1 cellular context compared by ENCODE assay signal in the genomic region with DNA sequence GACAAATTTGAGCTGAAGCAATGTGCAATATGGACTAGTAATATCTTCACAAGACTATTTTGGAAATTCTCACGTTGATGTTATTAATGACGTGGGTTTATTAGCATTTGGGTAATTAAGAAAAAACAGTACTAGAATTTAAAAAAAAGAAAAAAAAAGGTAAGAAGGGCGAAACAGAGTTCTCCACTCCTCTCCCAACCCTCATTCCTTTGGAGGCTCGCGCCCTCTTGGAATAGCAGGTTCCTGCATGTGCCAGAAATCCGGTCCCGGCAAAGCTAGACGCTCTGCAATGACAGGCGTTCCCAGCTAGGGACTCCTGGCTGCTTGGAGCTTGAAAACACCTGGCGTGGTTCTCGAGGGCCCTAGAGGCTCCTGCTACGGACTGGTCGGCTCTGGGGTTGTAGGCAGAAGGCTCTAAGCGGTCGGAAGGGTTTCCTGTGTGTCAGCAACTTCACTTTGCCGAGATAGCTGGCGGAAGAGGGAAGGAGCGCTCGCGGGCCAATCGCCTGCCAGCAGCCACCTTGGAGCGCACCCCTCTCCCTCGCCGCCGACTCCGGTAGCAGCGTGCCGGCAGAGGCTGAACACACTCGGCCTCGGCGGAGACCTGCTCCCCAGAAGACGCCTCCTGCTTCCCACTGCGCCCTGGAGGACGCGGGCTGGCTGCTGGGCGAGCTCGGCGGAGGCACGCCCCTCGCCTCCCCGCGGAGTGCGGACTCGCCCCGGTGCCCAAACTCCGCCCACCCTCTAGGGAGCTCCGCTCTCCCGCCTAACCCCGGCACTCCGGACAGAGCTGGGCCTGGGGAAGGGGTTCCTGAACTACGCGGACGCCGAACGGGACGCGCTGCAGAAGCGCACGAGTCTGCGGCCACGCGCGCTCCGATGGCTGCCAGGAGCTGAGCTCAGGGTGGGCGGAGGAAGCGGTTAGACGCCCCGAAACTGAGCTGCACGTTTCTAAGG.
A peak's percentile ranks its signal among the peaks of the same experiment; 100 is the strongest.
TF ChIP-seq lines count a peak whose summit lies in the region.

TSS of gene P2RY1 (plus strand) at position 778 of the 957 bp plus-strand sequence. CDS start 652 bp downstream, outside the sequence.

TF ChIP-seq in HEK293, 187 proteins besides CTCF, POLR2A, EP300 and RAD21 (continued from another document and continues in another):
- TF ChIP-seq, protein P1, sequence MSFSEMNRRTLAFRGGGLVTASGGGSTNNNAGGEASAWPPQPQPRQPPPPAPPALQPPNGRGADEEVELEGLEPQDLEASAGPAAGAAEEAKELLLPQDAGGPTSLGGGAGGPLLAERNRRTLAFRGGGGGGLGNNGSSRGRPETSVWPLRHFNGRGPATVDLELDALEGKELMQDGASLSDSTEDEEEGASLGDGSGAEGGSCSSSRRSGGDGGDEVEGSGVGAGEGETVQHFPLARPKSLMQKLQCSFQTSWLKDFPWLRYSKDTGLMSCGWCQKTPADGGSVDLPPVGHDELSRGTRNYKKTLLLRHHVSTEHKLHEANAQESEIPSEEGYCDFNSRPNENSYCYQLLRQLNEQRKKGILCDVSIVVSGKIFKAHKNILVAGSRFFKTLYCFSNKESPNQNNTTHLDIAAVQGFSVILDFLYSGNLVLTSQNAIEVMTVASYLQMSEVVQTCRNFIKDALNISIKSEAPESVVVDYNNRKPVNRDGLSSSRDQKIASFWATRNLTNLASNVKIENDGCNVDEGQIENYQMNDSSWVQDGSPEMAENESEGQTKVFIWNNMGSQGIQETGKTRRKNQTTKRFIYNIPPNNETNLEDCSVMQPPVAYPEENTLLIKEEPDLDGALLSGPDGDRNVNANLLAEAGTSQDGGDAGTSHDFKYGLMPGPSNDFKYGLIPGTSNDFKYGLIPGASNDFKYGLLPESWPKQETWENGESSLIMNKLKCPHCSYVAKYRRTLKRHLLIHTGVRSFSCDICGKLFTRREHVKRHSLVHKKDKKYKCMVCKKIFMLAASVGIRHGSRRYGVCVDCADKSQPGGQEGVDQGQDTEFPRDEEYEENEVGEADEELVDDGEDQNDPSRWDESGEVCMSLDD (tag by site-specific recombination; IDR thresholded peaks at IDR 0.05): peak; percentile 52; the same call in 1 of the 2 replicates
- peak; percentile 90 for TF ChIP-seq TRIM28 (IDR thresholded peaks at IDR 0.05; ENCODE audit: borderline replicate concordance, low read length)
- TF ChIP-seq, protein P2, sequence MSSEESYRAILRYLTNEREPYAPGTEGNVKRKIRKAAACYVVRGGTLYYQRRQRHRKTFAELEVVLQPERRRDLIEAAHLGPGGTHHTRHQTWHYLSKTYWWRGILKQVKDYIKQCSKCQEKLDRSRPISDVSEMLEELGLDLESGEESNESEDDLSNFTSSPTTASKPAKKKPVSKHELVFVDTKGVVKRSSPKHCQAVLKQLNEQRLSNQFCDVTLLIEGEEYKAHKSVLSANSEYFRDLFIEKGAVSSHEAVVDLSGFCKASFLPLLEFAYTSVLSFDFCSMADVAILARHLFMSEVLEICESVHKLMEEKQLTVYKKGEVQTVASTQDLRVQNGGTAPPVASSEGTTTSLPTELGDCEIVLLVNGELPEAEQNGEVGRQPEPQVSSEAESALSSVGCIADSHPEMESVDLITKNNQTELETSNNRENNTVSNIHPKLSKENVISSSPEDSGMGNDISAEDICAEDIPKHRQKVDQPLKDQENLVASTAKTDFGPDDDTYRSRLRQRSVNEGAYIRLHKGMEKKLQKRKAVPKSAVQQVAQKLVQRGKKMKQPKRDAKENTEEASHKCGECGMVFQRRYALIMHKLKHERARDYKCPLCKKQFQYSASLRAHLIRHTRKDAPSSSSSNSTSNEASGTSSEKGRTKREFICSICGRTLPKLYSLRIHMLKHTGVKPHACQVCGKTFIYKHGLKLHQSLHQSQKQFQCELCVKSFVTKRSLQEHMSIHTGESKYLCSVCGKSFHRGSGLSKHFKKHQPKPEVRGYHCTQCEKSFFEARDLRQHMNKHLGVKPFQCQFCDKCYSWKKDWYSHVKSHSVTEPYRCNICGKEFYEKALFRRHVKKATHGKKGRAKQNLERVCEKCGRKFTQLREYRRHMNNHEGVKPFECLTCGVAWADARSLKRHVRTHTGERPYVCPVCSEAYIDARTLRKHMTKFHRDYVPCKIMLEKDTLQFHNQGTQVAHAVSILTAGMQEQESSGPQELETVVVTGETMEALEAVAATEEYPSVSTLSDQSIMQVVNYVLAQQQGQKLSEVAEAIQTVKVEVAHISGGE (tag by site-specific recombination; conservative IDR thresholded peaks at IDR 0.05; ENCODE audit: low read depth): peak; percentile 27
- no peak for TF ChIP-seq FEZF1 (tag by site-specific recombination; IDR thresholded peaks at IDR 0.05)
- peak; percentile 59; the same call in 1 of the 2 replicates for TF ChIP-seq ZNF18 (tag by site-specific recombination; IDR thresholded peaks at IDR 0.05)
- peak; percentile 51 for TF ChIP-seq ZSCAN30 (tag by site-specific recombination; IDR thresholded peaks at IDR 0.05)
- no peak for TF ChIP-seq ZNF19 (tag by site-specific recombination; IDR thresholded peaks at IDR 0.05; ENCODE audit: low read depth)
- TF ChIP-seq, protein P3, sequence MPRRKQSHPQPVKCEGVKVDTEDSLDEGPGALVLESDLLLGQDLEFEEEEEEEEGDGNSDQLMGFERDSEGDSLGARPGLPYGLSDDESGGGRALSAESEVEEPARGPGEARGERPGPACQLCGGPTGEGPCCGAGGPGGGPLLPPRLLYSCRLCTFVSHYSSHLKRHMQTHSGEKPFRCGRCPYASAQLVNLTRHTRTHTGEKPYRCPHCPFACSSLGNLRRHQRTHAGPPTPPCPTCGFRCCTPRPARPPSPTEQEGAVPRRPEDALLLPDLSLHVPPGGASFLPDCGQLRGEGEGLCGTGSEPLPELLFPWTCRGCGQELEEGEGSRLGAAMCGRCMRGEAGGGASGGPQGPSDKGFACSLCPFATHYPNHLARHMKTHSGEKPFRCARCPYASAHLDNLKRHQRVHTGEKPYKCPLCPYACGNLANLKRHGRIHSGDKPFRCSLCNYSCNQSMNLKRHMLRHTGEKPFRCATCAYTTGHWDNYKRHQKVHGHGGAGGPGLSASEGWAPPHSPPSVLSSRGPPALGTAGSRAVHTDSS (tag by site-specific recombination; IDR thresholded peaks at IDR 0.05): no peak
- peak; percentile 47; the same call in 1 of the 2 replicates for TF ChIP-seq ZEB2 (tag by site-specific recombination; IDR thresholded peaks at IDR 0.05)
- no peak for TF ChIP-seq SCRT1 (tag by site-specific recombination; IDR thresholded peaks at IDR 0.05; ENCODE audit: borderline replicate concordance)
- TF ChIP-seq, protein P4, sequence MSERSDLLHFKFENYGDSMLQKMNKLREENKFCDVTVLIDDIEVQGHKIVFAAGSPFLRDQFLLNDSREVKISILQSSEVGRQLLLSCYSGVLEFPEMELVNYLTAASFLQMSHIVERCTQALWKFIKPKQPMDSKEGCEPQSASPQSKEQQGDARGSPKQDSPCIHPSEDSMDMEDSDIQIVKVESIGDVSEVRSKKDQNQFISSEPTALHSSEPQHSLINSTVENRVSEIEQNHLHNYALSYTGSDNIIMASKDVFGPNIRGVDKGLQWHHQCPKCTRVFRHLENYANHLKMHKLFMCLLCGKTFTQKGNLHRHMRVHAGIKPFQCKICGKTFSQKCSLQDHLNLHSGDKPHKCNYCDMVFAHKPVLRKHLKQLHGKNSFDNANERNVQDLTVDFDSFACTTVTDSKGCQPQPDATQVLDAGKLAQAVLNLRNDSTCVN (tag by site-specific recombination; optimal IDR thresholded peaks at IDR 0.05): peak; percentile 95
- peak; percentile 54; the same call in 1 of the 2 replicates for TF ChIP-seq KLF7 (tag by site-specific recombination; IDR thresholded peaks at IDR 0.05; ENCODE audit: borderline replicate concordance)
- TF ChIP-seq ZBTB17 (tag by site-specific recombination; IDR thresholded peaks at IDR 0.05): peak; percentile 66
- no peak for TF ChIP-seq ZNF37A (tag by site-specific recombination; IDR thresholded peaks at IDR 0.05)
- peak; percentile 58; the same call in 1 of the 2 replicates for TF ChIP-seq SP7 (tag by site-specific recombination; IDR thresholded peaks at IDR 0.05)
- TF ChIP-seq ZBTB8A (tag by site-specific recombination; IDR thresholded peaks at IDR 0.05): peak; percentile 95
- TF ChIP-seq OSR2 (tag by site-specific recombination; IDR thresholded peaks at IDR 0.05): peak; percentile 65; the same call in 1 of the 2 replicates
- peak; percentile 85 for TF ChIP-seq KLF1 (tag by site-specific recombination; IDR thresholded peaks at IDR 0.05)
- peak; percentile 87 for TF ChIP-seq GLIS2 (tag by site-specific recombination; IDR thresholded peaks at IDR 0.05)
- TF ChIP-seq, protein P5, sequence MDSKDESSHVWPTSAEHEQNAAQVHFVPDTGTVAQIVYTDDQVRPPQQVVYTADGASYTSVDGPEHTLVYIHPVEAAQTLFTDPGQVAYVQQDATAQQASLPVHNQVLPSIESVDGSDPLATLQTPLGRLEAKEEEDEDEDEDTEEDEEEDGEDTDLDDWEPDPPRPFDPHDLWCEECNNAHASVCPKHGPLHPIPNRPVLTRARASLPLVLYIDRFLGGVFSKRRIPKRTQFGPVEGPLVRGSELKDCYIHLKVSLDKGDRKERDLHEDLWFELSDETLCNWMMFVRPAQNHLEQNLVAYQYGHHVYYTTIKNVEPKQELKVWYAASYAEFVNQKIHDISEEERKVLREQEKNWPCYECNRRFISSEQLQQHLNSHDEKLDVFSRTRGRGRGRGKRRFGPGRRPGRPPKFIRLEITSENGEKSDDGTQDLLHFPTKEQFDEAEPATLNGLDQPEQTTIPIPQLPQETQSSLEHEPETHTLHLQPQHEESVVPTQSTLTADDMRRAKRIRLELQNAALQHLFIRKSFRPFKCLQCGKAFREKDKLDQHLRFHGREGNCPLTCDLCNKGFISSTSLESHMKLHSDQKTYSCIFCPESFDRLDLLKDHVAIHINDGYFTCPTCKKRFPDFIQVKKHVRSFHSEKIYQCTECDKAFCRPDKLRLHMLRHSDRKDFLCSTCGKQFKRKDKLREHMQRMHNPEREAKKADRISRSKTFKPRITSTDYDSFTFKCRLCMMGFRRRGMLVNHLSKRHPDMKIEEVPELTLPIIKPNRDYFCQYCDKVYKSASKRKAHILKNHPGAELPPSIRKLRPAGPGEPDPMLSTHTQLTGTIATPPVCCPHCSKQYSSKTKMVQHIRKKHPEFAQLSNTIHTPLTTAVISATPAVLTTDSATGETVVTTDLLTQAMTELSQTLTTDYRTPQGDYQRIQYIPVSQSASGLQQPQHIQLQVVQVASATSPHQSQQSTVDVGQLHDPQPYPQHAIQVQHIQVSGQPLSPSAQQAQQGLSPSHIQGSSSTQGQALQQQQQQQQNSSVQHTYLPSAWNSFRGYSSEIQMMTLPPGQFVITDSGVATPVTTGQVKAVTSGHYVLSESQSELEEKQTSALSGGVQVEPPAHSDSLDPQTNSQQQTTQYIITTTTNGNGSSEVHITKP (tag by site-specific recombination; IDR thresholded peaks at IDR 0.05): peak; percentile 31
- TF ChIP-seq ZNF121 (tag by site-specific recombination; IDR thresholded peaks at IDR 0.05): peak; percentile 36; the same call in 1 of the 2 replicates
- TF ChIP-seq KLF9 (tag by site-specific recombination; IDR thresholded peaks at IDR 0.05; ENCODE audit: low read depth): peak; percentile 85
- no peak for TF ChIP-seq ELK4 (IDR thresholded peaks at IDR 0.05; ENCODE audit: borderline replicate concordance, low read depth, low read length)
- TF ChIP-seq ZNF202 (tag by site-specific recombination; IDR thresholded peaks at IDR 0.05; ENCODE audit: borderline replicate concordance): no peak
- TF ChIP-seq, protein P6, sequence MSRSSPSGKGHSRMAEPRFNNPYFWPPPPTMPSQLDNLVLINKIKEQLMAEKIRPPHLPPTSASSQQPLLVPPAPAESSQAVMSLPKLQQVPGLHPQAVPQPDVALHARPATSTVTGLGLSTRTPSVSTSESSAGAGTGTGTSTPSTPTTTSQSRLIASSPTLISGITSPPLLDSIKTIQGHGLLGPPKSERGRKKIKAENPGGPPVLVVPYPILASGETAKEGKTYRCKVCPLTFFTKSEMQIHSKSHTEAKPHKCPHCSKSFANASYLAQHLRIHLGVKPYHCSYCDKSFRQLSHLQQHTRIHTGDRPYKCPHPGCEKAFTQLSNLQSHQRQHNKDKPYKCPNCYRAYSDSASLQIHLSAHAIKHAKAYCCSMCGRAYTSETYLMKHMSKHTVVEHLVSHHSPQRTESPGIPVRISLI (tag by site-specific recombination; IDR thresholded peaks at IDR 0.05): no peak
- peak; percentile 77 for TF ChIP-seq ZNF341 (tag by site-specific recombination; IDR thresholded peaks at IDR 0.05; ENCODE audit: low read depth)
- TF ChIP-seq ZNF624 (tag by site-specific recombination; IDR thresholded peaks at IDR 0.05): no peak
- TF ChIP-seq ZNF335 (tag by site-specific recombination; conservative IDR thresholded peaks at IDR 0.05): peak; percentile 83
- TF ChIP-seq ZFHX2 (tag by site-specific recombination; conservative IDR thresholded peaks at IDR 0.05): peak; percentile 28
- TF ChIP-seq, protein P7, sequence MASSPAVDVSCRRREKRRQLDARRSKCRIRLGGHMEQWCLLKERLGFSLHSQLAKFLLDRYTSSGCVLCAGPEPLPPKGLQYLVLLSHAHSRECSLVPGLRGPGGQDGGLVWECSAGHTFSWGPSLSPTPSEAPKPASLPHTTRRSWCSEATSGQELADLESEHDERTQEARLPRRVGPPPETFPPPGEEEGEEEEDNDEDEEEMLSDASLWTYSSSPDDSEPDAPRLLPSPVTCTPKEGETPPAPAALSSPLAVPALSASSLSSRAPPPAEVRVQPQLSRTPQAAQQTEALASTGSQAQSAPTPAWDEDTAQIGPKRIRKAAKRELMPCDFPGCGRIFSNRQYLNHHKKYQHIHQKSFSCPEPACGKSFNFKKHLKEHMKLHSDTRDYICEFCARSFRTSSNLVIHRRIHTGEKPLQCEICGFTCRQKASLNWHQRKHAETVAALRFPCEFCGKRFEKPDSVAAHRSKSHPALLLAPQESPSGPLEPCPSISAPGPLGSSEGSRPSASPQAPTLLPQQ (tag by site-specific recombination; IDR thresholded peaks at IDR 0.05): 0 out of 2 replicates have a peak, but pooled peaks have one; percentile 5
- peak; percentile 78 for TF ChIP-seq SP2 (tag by site-specific recombination; IDR thresholded peaks at IDR 0.05)
- TF ChIP-seq ZIC2 (tag by site-specific recombination; IDR thresholded peaks at IDR 0.05): peak; percentile 82
- peak; percentile 66; the same call in 1 of the 2 replicates for TF ChIP-seq KLF8 (tag by site-specific recombination; IDR thresholded peaks at IDR 0.05)
- TF ChIP-seq GLIS1 (tag by site-specific recombination; IDR thresholded peaks at IDR 0.05): peak; percentile 72
- peak; percentile 7; the same call in 1 of the 2 replicates for TF ChIP-seq IKZF3 (tag by site-specific recombination; IDR thresholded peaks at IDR 0.05)
